23 cellular contexts compared by ENCODE assay signal in genomic region chr4:3819210-3819919, GRCh38. TPM values are rescaled to one million over a fixed set of nuclear protein-coding genes. Genes with fewer than 3 reads are reported as not detected.
"Had no signal": no experiment of that assay in that cellular context is flagged by ENCODE, and none has a peak within 500 bp of the region (broad histone marks: within the 10 kb centered on the region; RNA-seq: fewer than 3 reads in every experiment).

No MANE protein-coding gene starts in this region.

- ATAC-seq: activated CD8-positive, alpha-beta T cell treated with anti-CD3 and anti-CD28 coated beads for 36 hours; naive thymus-derived CD8-positive, alpha-beta T cell; T-helper 17 cell; WTC11 had no signal

- H3K9me3 ChIP-seq: adrenal gland, neutrophil, vagina had no signal

- DNase-seq: activated CD4-positive, alpha-beta T cell treated with anti-CD3 and anti-CD28 coated beads for 4 hours; activated CD8-positive, alpha-beta T cell treated with anti-CD3 and anti-CD28 coated beads for 36 hours; activated effector memory CD4-positive, alpha-beta T cell treated with anti-CD3 and anti-CD28 coated beads, Interleukin-2, amount 50 U/mL, for 16 hours; activated T-cell treated with anti-CD3 and anti-CD28 coated beads, Interleukin-2, amount 50 U/mL, for 48 hours; adrenal gland; central memory CD4-positive, alpha-beta T cell; effector CD4-positive, alpha-beta T cell; foreskin fibroblast; naive thymus-derived CD8-positive, alpha-beta T cell; stimulated activated CD4-positive, alpha-beta T cell treated with anti-CD3 and anti-CD28 coated beads, Interleukin-4, amount 100 ng/mL, for 4 hours; stimulated activated CD8-positive, alpha-beta memory T cell treated with anti-CD3 and anti-CD28 coated beads, Interleukin-4, amount 100 ng/mL, for 48 hours; stimulated activated naive CD4-positive, alpha-beta T cell treated with Interleukin-2 at 50 U/mL for 16 hours; substantia nigra; T-helper 17 cell had no signal

- H3K27ac Mint-ChIP-seq: activated CD8-positive, alpha-beta T cell treated with anti-CD3 and anti-CD28 coated beads for 36 hours; activated naive CD4-positive, alpha-beta T cell treated with anti-CD3 and anti-CD28 coated beads, Interleukin-2, amount 50 U/mL, for 24 hours; memory B cell; naive thymus-derived CD8-positive, alpha-beta T cell; T-helper 17 cell; WTC11 had no signal

- H3K4me1 ChIP-seq: adrenal gland, tibial nerve, vagina had no signal

- H3K27me3 ChIP-seq: adrenal gland, neutrophil, vagina had no signal

- H3K36me3 ChIP-seq: adrenal gland, neutrophil, tibial nerve, vagina had no signal

- H3K27ac ChIP-seq: adrenal gland, coronary artery, neutrophil, tibial nerve, vagina had no signal

- H3K36me3 Mint-ChIP-seq: activated naive CD4-positive, alpha-beta T cell treated with anti-CD3 and anti-CD28 coated beads, Interleukin-2, amount 50 U/mL, for 24 hours; memory B cell; naive thymus-derived CD8-positive, alpha-beta T cell; WTC11 had no signal

- H3K9me3 Mint-ChIP-seq: activated CD8-positive, alpha-beta T cell treated with anti-CD3 and anti-CD28 coated beads for 36 hours; activated naive CD4-positive, alpha-beta T cell treated with anti-CD3 and anti-CD28 coated beads, Interleukin-2, amount 50 U/mL, for 24 hours had no signal

- H3K27me3 Mint-ChIP-seq: activated CD8-positive, alpha-beta T cell treated with anti-CD3 and anti-CD28 coated beads for 36 hours had no signal

- H3K4me1 Mint-ChIP-seq: activated naive CD4-positive, alpha-beta T cell treated with anti-CD3 and anti-CD28 coated beads, Interleukin-2, amount 50 U/mL, for 24 hours; memory B cell had no signal

- H3K4me3 ChIP-seq: adrenal gland, coronary artery, smooth muscle cell, tibial nerve, vagina had no signal

- FAIRE-seq: endothelial cell of umbilical vein had no signal

- H3K4me3 Mint-ChIP-seq: activated CD8-positive, alpha-beta T cell treated with anti-CD3 and anti-CD28 coated beads for 36 hours; activated naive CD4-positive, alpha-beta T cell treated with anti-CD3 and anti-CD28 coated beads, Interleukin-2, amount 50 U/mL, for 24 hours; memory B cell; naive thymus-derived CD8-positive, alpha-beta T cell; T-helper 17 cell; WTC11 had no signal

RNA-seq across cellular contexts. Expression of gene ADRA2C, which starts 53.2 kb away (rescaled TPM):
- total RNA-seq: naive thymus-derived CD8-positive, alpha-beta T cell; T-helper 17 cell had no signal
- polyA plus RNA-seq: naive thymus-derived CD8-positive, alpha-beta T cell had no signal
